5 cellular contexts compared by ENCODE assay signal in the genomic region with DNA sequence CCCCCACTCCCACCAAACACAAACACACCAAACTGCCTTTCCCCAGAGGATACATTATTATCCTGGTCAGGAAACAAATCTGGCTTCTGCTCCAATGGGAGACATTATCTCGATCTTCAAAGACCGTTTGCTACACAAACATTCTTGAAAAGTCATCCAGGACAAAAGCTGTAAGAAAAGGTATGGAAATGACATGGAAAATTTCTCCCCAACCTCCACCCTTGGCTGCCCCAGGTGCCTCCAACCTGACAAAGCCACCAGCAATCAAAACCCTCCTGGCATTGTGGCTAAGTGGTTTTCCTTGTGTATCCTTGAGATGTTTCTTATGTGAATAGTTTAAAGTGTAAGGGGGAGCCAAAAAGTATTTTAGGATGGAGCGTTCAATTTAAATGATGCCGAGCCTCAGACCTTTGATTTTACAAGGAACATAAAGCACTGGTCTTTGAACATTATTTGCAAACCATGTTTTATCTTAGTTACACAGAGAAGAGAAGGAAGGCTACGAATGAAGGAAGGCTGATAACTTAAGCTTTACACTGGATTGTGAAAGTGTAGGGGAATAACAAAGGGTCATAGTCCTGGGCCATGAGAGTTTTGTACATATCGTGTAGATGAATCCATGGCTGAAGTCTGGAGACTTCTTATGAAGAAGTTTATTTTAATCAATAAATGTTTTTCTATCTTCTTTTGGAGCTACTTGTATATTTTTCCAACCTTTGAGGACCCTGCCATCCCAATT.
"Had no signal": no experiment of that assay in that cellular context is flagged by ENCODE, and none has a peak within 500 bp of the region (broad histone marks: within the 10 kb centered on the region; RNA-seq: fewer than 3 reads in every experiment).

No MANE protein-coding gene starts in this region.

- H3K4me3 Mint-ChIP-seq: IgD-negative memory B cell had no signal

- H2AFZ ChIP-seq: GM23248 had no signal

- H3K27ac ChIP-seq: GM23248 had no signal

- H3K4me1 Mint-ChIP-seq: IgD-negative memory B cell had no signal

- DNase-seq: GM23248, GOT3, H9, HCEC 1CT had no signal

- H3K36me3 Mint-ChIP-seq: IgD-negative memory B cell had no signal

- H3K27ac Mint-ChIP-seq: H9, IgD-negative memory B cell had no signal

- H3K4me3 ChIP-seq: GM23248 had no signal

- H3K9me3 Mint-ChIP-seq: H9 had no signal
